Comparison of ENCODE assay signal across 9 cellular contexts in the genomic region with DNA sequence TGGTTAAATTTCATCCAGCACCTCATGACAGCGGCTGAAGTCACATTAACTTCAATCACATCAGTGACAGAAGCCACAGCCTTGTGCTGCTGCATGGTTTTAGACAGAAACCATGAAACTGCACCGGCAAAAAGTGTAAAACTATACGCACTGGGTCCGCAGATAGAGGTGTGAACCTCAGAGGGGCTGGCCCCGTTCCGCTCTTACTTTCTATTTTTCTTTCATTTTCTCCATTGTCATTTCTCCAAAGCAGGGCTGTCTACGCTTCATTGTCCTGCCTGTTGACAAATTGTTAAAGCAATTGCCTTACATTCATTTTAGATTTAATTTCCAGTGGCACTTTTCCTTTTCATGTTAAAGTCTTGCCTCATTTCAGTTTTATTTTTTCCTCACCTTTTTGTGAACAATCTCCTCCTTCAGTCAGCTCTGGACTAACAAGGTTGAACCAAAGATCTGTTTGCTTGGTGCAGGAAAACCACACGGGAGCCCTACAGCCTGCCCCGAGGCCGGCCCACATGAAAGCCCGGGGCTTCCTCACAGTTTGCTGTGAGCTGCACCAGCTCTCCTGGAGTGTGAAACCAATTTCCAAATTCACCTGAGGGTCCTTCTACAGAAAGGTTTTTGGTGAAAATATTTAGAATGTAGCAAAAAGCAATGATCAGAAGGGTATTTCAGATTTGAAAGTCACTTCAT.
DNase-seq lines count a peak whose midpoint lies in the region; ATAC-seq, FAIRE-seq and TF ChIP-seq lines count a peak whose summit lies in the region.
"Had no signal": no experiment of that assay in that cellular context is flagged by ENCODE, and none has a peak within 500 bp of the region (broad histone marks: within the 10 kb centered on the region; RNA-seq: fewer than 3 reads in every experiment).

No MANE protein-coding gene starts in this region.

- no peak for TF ChIP-seq CTCF in chondrocyte (IDR thresholded peaks at IDR 0.05)

- ATAC-seq in GM21360 (IDR thresholded peaks at IDR 0.05; ENCODE audit: unreplicated experiment): peak; percentile 83
- peak; percentile 82 for ATAC-seq in HG03354 (IDR thresholded peaks at IDR 0.05; ENCODE audit: poor library complexity, severe bottlenecking, unreplicated experiment)

- H3K4me3 Mint-ChIP-seq in dendritic cell treated with granulocyte-macrophage colony-stimulating factor and Interleukin-4, amounts not matched to agents 40 ng/mL and 50 ng/mL, for 4 days: peak overlapping the region; percentile 41
- H3K4me3 Mint-ChIP-seq in chondrocyte (ENCODE audit: unreplicated experiment): no peak overlapping the region

- peak overlapping the region; percentile 12 for H3K27ac Mint-ChIP-seq in dendritic cell treated with granulocyte-macrophage colony-stimulating factor and Interleukin-4, amounts not matched to agents 40 ng/mL and 50 ng/mL, for 4 days
- H3K27ac Mint-ChIP-seq in chondrocyte (ENCODE audit: unreplicated experiment): no peak overlapping the region

- H3K36me3 Mint-ChIP-seq in dendritic cell treated with granulocyte-macrophage colony-stimulating factor and Interleukin-4, amounts not matched to agents 40 ng/mL and 50 ng/mL, for 4 days (ENCODE audit: low read depth): no peaks in the 10 kb centered on the region
- no peaks in the 10 kb centered on the region for H3K36me3 Mint-ChIP-seq in chondrocyte (ENCODE audit: low read depth)

- FAIRE-seq in GM12891 (lab: Jason Lieb, UNC): peak; percentile 75

- H3K9me3 Mint-ChIP-seq in dendritic cell treated with granulocyte-macrophage colony-stimulating factor and Interleukin-4, amounts not matched to agents 40 ng/mL and 50 ng/mL, for 4 days: no peaks in the 10 kb centered on the region
- H3K9me3 Mint-ChIP-seq in chondrocyte (ENCODE audit: low read depth): no peaks in the 10 kb centered on the region

- intact Hi-C loops in dendritic cell treated with granulocyte-macrophage colony-stimulating factor and Interleukin-4, amounts not matched to agents 40 ng/mL and 50 ng/mL, for 4 days (cut with micrococcal nuclease): no loop called here

- H3K27me3 Mint-ChIP-seq in dendritic cell treated with granulocyte-macrophage colony-stimulating factor and Interleukin-4, amounts not matched to agents 40 ng/mL and 50 ng/mL, for 4 days: peaks cover 8% of the 10 kb centered on the region
- H3K27me3 Mint-ChIP-seq in chondrocyte (ENCODE audit: low read depth): peaks cover 48% of the 10 kb centered on the region

- no peak for TF ChIP-seq POLR2A in GM12891 (IDR thresholded peaks at IDR 0.05; ENCODE audit: low read depth, low read length)

- DNase-seq in GM12891 (ENCODE audit: insufficient read length, low spot score) (no peak), NCI-H226 (no peak), chondrocyte (ENCODE audit: low spot score) (no peak), kidney glomerular epithelial cell (lab: John Stamatoyannopoulos, UW) (no peak), NCI-H1436 treated with DMSO at 0.1 percent for 48 hours (lab: John Stamatoyannopoulos, UW) (no peak)
- DNase-seq: NCI-H446 had no signal

- peaks cover 10% of the 10 kb centered on the region for H3K4me1 Mint-ChIP-seq in dendritic cell treated with granulocyte-macrophage colony-stimulating factor and Interleukin-4, amounts not matched to agents 40 ng/mL and 50 ng/mL, for 4 days (ENCODE audit: low read depth)
- H3K4me1 Mint-ChIP-seq in chondrocyte (ENCODE audit: low read depth): no peaks in the 10 kb centered on the region

TF ChIP-seq in GM12891, 5 proteins besides CTCF, POLR2A, EP300 and RAD21:
- no peak for TF ChIP-seq POLR2AphosphoS5 (IDR thresholded peaks at IDR 0.05; ENCODE audit: low read depth, low read length)
- no peak; the same call in 1 of the 2 replicates for TF ChIP-seq TAF1 (IDR thresholded peaks at IDR 0.05; ENCODE audit: low read depth, low read length)
- TF ChIP-seq PAX5 (IDR thresholded peaks at IDR 0.05; ENCODE audit: insufficient read depth, low read length, severe bottlenecking): no peak
- TF ChIP-seq POU2F2 (IDR thresholded peaks at IDR 0.05; ENCODE audit: low read depth, low read length): no peak
- TF ChIP-seq SPI1 (IDR thresholded peaks at IDR 0.05; ENCODE audit: low read depth, low read length): no peak
